10 cellular contexts compared by ENCODE assay signal in genomic region chrX:72609313-72609712, GRCh38. TPM values are rescaled to one million over a fixed set of nuclear protein-coding genes. Genes with fewer than 3 reads are reported as not detected.
DNase-seq lines count a peak whose midpoint lies in the region; ATAC-seq and TF ChIP-seq lines count a peak whose summit lies in the region.
"Had no signal": no experiment of that assay in that cellular context is flagged by ENCODE, and none has a peak within 500 bp of the region (broad histone marks: within the 10 kb centered on the region; RNA-seq: fewer than 3 reads in every experiment).

No MANE protein-coding gene starts in this region.

- H3K9me3 ChIP-seq in IMR-90 (ENCODE audit: control insufficient read depth, insufficient read depth, low read length) (no peaks in the 10 kb centered on the region), WERI-Rb-1 (ENCODE audit: severe bottlenecking) (no peaks in the 10 kb centered on the region), upper lobe of left lung (no peaks in the 10 kb centered on the region)

- CTCF ChIA-PET in IMR-90 (lab: Yijun Ruan, JAX), result no interaction called here

- H2BK5ac ChIP-seq in IMR-90 (ENCODE audit: low read depth, low read length, poor library complexity, severe bottlenecking), result no peak overlapping the region

- no peaks in the 10 kb centered on the region for H3K9me1 ChIP-seq in IMR-90 (ENCODE audit: insufficient read depth, low read length)

- no peak overlapping the region for H3K56ac ChIP-seq in IMR-90 (ENCODE audit: extremely low read depth, insufficient read depth, low read length)

- no peaks in the 10 kb centered on the region for H4K20me1 ChIP-seq in IMR-90 (ENCODE audit: insufficient read depth, low read length)

- H3K4me3 ChIP-seq in IMR-90 (ENCODE audit: insufficient read depth, low read depth, low read length), result no peak overlapping the region
- no peak overlapping the region for H3K4me3 ChIP-seq in WERI-Rb-1 (ENCODE audit: low read depth, low read length)
- H3K4me3 ChIP-seq in upper lobe of left lung, result no peak overlapping the region

- no peak overlapping the region for H3K4me2 ChIP-seq in IMR-90 (ENCODE audit: low read depth, low read length)

- H3K36me3 ChIP-seq in IMR-90 (ENCODE audit: control insufficient read depth, insufficient read depth, low read length), result no peaks in the 10 kb centered on the region
- H3K36me3 ChIP-seq in WERI-Rb-1, result no peaks in the 10 kb centered on the region; the same call in 1 of the 2 replicates
- no peaks in the 10 kb centered on the region for H3K36me3 ChIP-seq in upper lobe of left lung

- no peak overlapping the region for H3K18ac ChIP-seq in IMR-90 (ENCODE audit: low read depth, low read length)

- no peak for TF ChIP-seq CTCF in IMR-90 (conservative IDR thresholded peaks at IDR 0.05; ENCODE audit: low read depth, low read length)
- TF ChIP-seq CTCF in WERI-Rb-1 (IDR thresholded peaks at IDR 0.05; ENCODE audit: low read depth, low read length), result peak; percentile 13; the same call in 1 of the 2 replicates
- no peak for TF ChIP-seq CTCF in upper lobe of left lung (IDR thresholded peaks at IDR 0.05)

- no peak for TF ChIP-seq EP300 in upper lobe of left lung (IDR thresholded peaks at IDR 0.05)

- H3K4ac ChIP-seq in IMR-90 (ENCODE audit: low read depth, low read length), result no peak overlapping the region

- H3K4me1 ChIP-seq in IMR-90 (ENCODE audit: control insufficient read depth, insufficient read depth, low read length), result no peaks in the 10 kb centered on the region
- no peaks in the 10 kb centered on the region for H3K4me1 ChIP-seq in upper lobe of left lung

- intact Hi-C loops in IMR-90 (cut with micrococcal nuclease), result no loop called here

- peaks cover 6% of the 10 kb centered on the region for H3K27me3 ChIP-seq in IMR-90 (ENCODE audit: control insufficient read depth, insufficient read depth, low read length)
- H3K27me3 ChIP-seq in WERI-Rb-1 (ENCODE audit: insufficient read depth, low read depth, severe bottlenecking), result no peaks in the 10 kb centered on the region
- H3K27me3 ChIP-seq in upper lobe of left lung, result no peaks in the 10 kb centered on the region

- H4K5ac ChIP-seq in IMR-90 (ENCODE audit: low read depth, low read length), result no peak overlapping the region

- no peak overlapping the region for H4K91ac ChIP-seq in IMR-90 (ENCODE audit: insufficient read depth, low read depth, low read length)

- H4K8ac ChIP-seq in IMR-90 (ENCODE audit: low read depth in 2 of 2, low read length in 2 of 2), result no peak overlapping the region

- no peak overlapping the region for H2BK20ac ChIP-seq in IMR-90 (ENCODE audit: low read depth, low read length)

- BruUV-seq in IMR-90 (replicated peaks; lab: Mats Ljungman, UMichigan), result no TSS peak

- no peak for TF ChIP-seq POLR2A in IMR-90 (IDR thresholded peaks at IDR 0.05; ENCODE audit: low read depth, low read length)
- TF ChIP-seq POLR2A in upper lobe of left lung (IDR thresholded peaks at IDR 0.05), result no peak

- H2BK120ac ChIP-seq in IMR-90 (ENCODE audit: low read depth, low read length), result no peak overlapping the region

- POLR2A ChIA-PET in IMR-90 (lab: Charles Lee; ENCODE audit: unreplicated experiment), result no interaction called here

- peak; percentile 30 for DNase-seq in CMK (ENCODE audit: low read depth)
- peak; percentile 6 for DNase-seq in IMR-90
- no peak for DNase-seq in WERI-Rb-1
- DNase-seq in iPS-NIHi7 (ENCODE audit: extremely low spot score), result peak; percentile 12
- no peak for DNase-seq in upper lobe of left lung
- DNase-seq in NCI-H1105 treated with DMSO at 0.1 percent for 48 hours (lab: John Stamatoyannopoulos, UW), result no peak
- DNase-seq: activated gamma-delta T cell treated with Interleukin-2 at 50 U/mL for 16 hours, NCI-H774 had no signal

- H2AK9ac ChIP-seq in IMR-90 (replicated peaks; ENCODE audit: low read depth, low read length, poor library complexity), result no peak overlapping the region

- no peak overlapping the region for H3K23ac ChIP-seq in IMR-90 (ENCODE audit: low read depth, low read length)

- no peak overlapping the region for H2AFZ ChIP-seq in IMR-90 (replicated peaks; ENCODE audit: low read length, poor library complexity)

- H3K9ac ChIP-seq in IMR-90 (ENCODE audit: low read depth, low read length), result no peak overlapping the region

- no peak overlapping the region for H3K14ac ChIP-seq in IMR-90 (replicated peaks; ENCODE audit: low read depth, low read length)

- TF ChIP-seq RAD21 in IMR-90 (IDR thresholded peaks at IDR 0.05; ENCODE audit: low read length), result no peak

- H3K79me1 ChIP-seq in IMR-90 (ENCODE audit: low read depth in 1 of 2, low read length in 2 of 2), result no peaks in the 10 kb centered on the region

- dilution Hi-C loops in IMR-90 (cut with HindIII; ENCODE audit: low sequenced_read_pairs, unreplicated experiment), result no loop called here

- H2BK15ac ChIP-seq in IMR-90 (ENCODE audit: low read depth, low read length), result no peak overlapping the region

- H3K27ac ChIP-seq in IMR-90 (ENCODE audit: insufficient read depth, low read length) (no peak overlapping the region), WERI-Rb-1 (no peak overlapping the region), upper lobe of left lung (no peak overlapping the region)

- WGBS in IMR-90 (ENCODE audit: extremely low coverage in 2 of 2, insufficient read length in 1 of 2), 2 experiments, result no CpG with 5 or more reads among the region's 2 CpGs
- WGBS in upper lobe of left lung, 2 donors, result 55 to 68% methylated on average over 2 of the region's 2 CpGs

- 0 out of 2 replicates have a peak, but pooled peaks have one; percentile 42 for ATAC-seq in IMR-90 (ENCODE audit: low read depth)
- ATAC-seq in upper lobe of left lung (ENCODE audit: low FRiP score in 2 of 2), result no peak
- no peak for ATAC-seq in GM21515 (IDR thresholded peaks at IDR 0.05; ENCODE audit: unreplicated experiment)
- ATAC-seq in HG03520 (IDR thresholded peaks at IDR 0.05; ENCODE audit: unreplicated experiment), result no peak

- in situ Hi-C loops in IMR-90 (cut with MboI; ENCODE audit: low sequenced_read_pairs), result loop anchor here (10.0 kb wide), 1 partner anchor 105 kb away; the partner anchor contains the start of gene PHKA1

- H2AK5ac ChIP-seq in IMR-90 (ENCODE audit: low read depth, low read length), result no peak overlapping the region

TF ChIP-seq in IMR-90, 13 proteins besides CTCF, POLR2A, EP300 and RAD21:
- TF ChIP-seq BHLHE40 (IDR thresholded peaks at IDR 0.05; ENCODE audit: low read depth, low read length), result no peak
- no peak for TF ChIP-seq MAFK (IDR thresholded peaks at IDR 0.05; ENCODE audit: low read depth, low read length)
- TF ChIP-seq FOS (IDR thresholded peaks at IDR 0.05; ENCODE audit: low read depth, low read length), result no peak
- TF ChIP-seq SMC3 (IDR thresholded peaks at IDR 0.05; ENCODE audit: low read depth, low read length), result 0 out of 2 replicates have a peak, but pooled peaks have one; percentile 4
- TF ChIP-seq NFE2L2 (IDR thresholded peaks at IDR 0.05; ENCODE audit: low read depth, low read length), result no peak
- no peak for TF ChIP-seq USF2 (IDR thresholded peaks at IDR 0.05; ENCODE audit: low read depth, low read length)
- no peak for TF ChIP-seq RCOR1 (IDR thresholded peaks at IDR 0.05; ENCODE audit: insufficient replicate concordance, low read length)
- no peak for TF ChIP-seq RFX5 (IDR thresholded peaks at IDR 0.05; ENCODE audit: low read depth, low read length)
- TF ChIP-seq MXI1 (IDR thresholded peaks at IDR 0.05; ENCODE audit: borderline replicate concordance, low read depth, low read length), result no peak

RNA-seq across cellular contexts. Expression of gene HDAC8, which starts 36.7 kb away (rescaled TPM):
- 28.5 and 30.8 TPM in 2 replicates for total RNA-seq in IMR-90 (2012; rRNA removed)
- polyA plus RNA-seq in IMR-90 (2012; rRNA removed), result 12.9 and 16.1 TPM in 2 replicates
- polyA plus RNA-seq in IMR-90 (2012; cell fraction: cytosol; rRNA removed), result 6.8 and 9.5 TPM in 2 replicates
- polyA plus RNA-seq in IMR-90 (2012; cell fraction: nucleus; rRNA removed; ENCODE audit: low replicate concordance), result 3.0 and 22.9 TPM in 2 replicates
- total RNA-seq in upper lobe of left lung, result 10 to 100 TPM; 21.5 to 56.6 (median 35.0) TPM

Comparison
In these comparisons a context has a peak if more than half of its experiments do, and no peak if none do; other contexts are left out.
1. DNase-seq: peak in CMK (single experiment), IMR-90 (single experiment) and iPS-NIHi7 (single experiment); none in WERI-Rb-1 (single experiment), upper lobe of left lung (0 of 2) and NCI-H1105 treated with DMSO at 0.1 percent for 48 hours (single experiment).